In genomic region chr15:30939161-30939560, GRCh38 we compare ENCODE assay signal across 27 cellular contexts. TPM values are rescaled to one million over a fixed set of nuclear protein-coding genes. Genes with fewer than 3 reads are reported as not detected.
DNase-seq lines count a peak whose midpoint lies in the region; ATAC-seq, FAIRE-seq and TF ChIP-seq lines count a peak whose summit lies in the region.
"Had no signal": no experiment of that assay in that cellular context is flagged by ENCODE, and none has a peak within 500 bp of the region (broad histone marks: within the 10 kb centered on the region; RNA-seq: fewer than 3 reads in every experiment).

No MANE protein-coding gene starts in this region.

- H3K27me3 ChIP-seq in K562 (ENCODE audit: control insufficient read depth in 2 of 2, insufficient read depth in 2 of 2, low read length in 2 of 2) (no peaks in the 10 kb centered on the region), neural progenitor cell (no peaks in the 10 kb centered on the region)
- H3K27me3 ChIP-seq: BE2C, BLaER1 had no signal

- no peak overlapping the region for H3K9ac ChIP-seq in K562 (ENCODE audit: insufficient read depth in 1 of 2, low read depth in 2 of 2, low read length in 2 of 2)
- peak overlapping the region; percentile 34 for H3K9ac ChIP-seq in neural progenitor cell
- H3K9ac ChIP-seq: BLaER1 had no signal

- H3K4me3 ChIP-seq in A549 (no peak overlapping the region), K562 (no peak overlapping the region), neural progenitor cell (no peak overlapping the region)
- H3K4me3 ChIP-seq: BLaER1, GM12878 had no signal

- ATAC-seq in activated naive CD8-positive, alpha-beta T cell treated with anti-CD3 and anti-CD28 coated beads, Interleukin-2, amount 50 U/mL, for 24 hours = no peak
- ATAC-seq in A549 = no peak
- no peak for ATAC-seq in K562
- ATAC-seq in natural killer cell = no peak
- no peak for ATAC-seq in GM21576 (IDR thresholded peaks at IDR 0.05; ENCODE audit: unreplicated experiment)
- ATAC-seq: GM12878 had no signal

- H4K20me1 ChIP-seq in K562 (replicated peaks; ENCODE audit: control insufficient read depth, insufficient read depth, low read length) = no peaks in the 10 kb centered on the region
- H4K20me1 ChIP-seq in neural progenitor cell (ENCODE audit: low read depth) = no peaks in the 10 kb centered on the region

- H2AFZ ChIP-seq in K562 (ENCODE audit: low read depth, low read length) (no peak overlapping the region), neural progenitor cell (replicated peaks) (no peak overlapping the region)

- no peak overlapping the region for H3K4me3 Mint-ChIP-seq in activated naive CD8-positive, alpha-beta T cell treated with anti-CD3 and anti-CD28 coated beads for 36 hours
- no peak overlapping the region for H3K4me3 Mint-ChIP-seq in activated naive CD8-positive, alpha-beta T cell treated with anti-CD3 and anti-CD28 coated beads, Interleukin-2, amount 50 U/mL, for 24 hours
- H3K4me3 Mint-ChIP-seq in neural progenitor cell = no peak overlapping the region
- no peak overlapping the region for H3K4me3 Mint-ChIP-seq in natural killer cell
- H3K4me3 Mint-ChIP-seq: CD14-positive monocyte; CD4-positive, alpha-beta memory T cell; CD4-positive, CD25-positive, alpha-beta regulatory T cell; CD8-positive, alpha-beta memory T cell had no signal

- peaks cover 78% of the 10 kb centered on the region for H3K36me3 ChIP-seq in K562 (ENCODE audit: control insufficient read depth, insufficient read depth, low read length)
- peaks cover 4% of the 10 kb centered on the region for H3K36me3 ChIP-seq in neural progenitor cell

- intact Hi-C loops in K562 (cut with micrococcal nuclease) = no loop called here
- intact Hi-C loops in natural killer cell (cut with micrococcal nuclease) = no loop called here

- no peaks in the 10 kb centered on the region for H3K79me2 ChIP-seq in K562 (ENCODE audit: control insufficient read depth, insufficient read depth, low read length)
- H3K79me2 ChIP-seq in neural progenitor cell (ENCODE audit: low read depth) = no peaks in the 10 kb centered on the region

- H3K27me3 Mint-ChIP-seq in activated naive CD8-positive, alpha-beta T cell treated with anti-CD3 and anti-CD28 coated beads for 36 hours = no peaks in the 10 kb centered on the region
- H3K27me3 Mint-ChIP-seq in activated naive CD8-positive, alpha-beta T cell treated with anti-CD3 and anti-CD28 coated beads, Interleukin-2, amount 50 U/mL, for 24 hours = no peaks in the 10 kb centered on the region
- H3K27me3 Mint-ChIP-seq in neural progenitor cell (ENCODE audit: insufficient read depth, low read depth) (no peaks in the 10 kb centered on the region), natural killer cell (ENCODE audit: low read depth in 2 of 2) (no peaks in the 10 kb centered on the region)
- H3K27me3 Mint-ChIP-seq: CD4-positive, alpha-beta memory T cell; CD4-positive, CD25-positive, alpha-beta regulatory T cell; CD8-positive, alpha-beta memory T cell had no signal

- TF ChIP-seq CTCF in A549 (IDR thresholded peaks at IDR 0.05) = no peak
- no peak for TF ChIP-seq CTCF in K562 (IDR thresholded peaks at IDR 0.05 in 2 of 3, conservative IDR thresholded peaks at IDR 0.05 in 1 of 3; ENCODE audit: insufficient read depth in 2 of 3, low read depth in 1 of 3, low read length in 3 of 3)
- TF ChIP-seq CTCF in neural progenitor cell (IDR thresholded peaks at IDR 0.05) = no peak
- no peak for TF ChIP-seq CTCF in natural killer cell (IDR thresholded peaks at IDR 0.05)

- H3K4me1 Mint-ChIP-seq in activated naive CD8-positive, alpha-beta T cell treated with anti-CD3 and anti-CD28 coated beads for 36 hours = peaks cover under 1% of the 10 kb centered on the region
- H3K4me1 Mint-ChIP-seq in activated naive CD8-positive, alpha-beta T cell treated with anti-CD3 and anti-CD28 coated beads, Interleukin-2, amount 50 U/mL, for 24 hours = no peaks in the 10 kb centered on the region
- H3K4me1 Mint-ChIP-seq in neural progenitor cell (no peaks in the 10 kb centered on the region), natural killer cell (peaks cover 0 to 4% of the 10 kb centered on the region in 2 donors)
- H3K4me1 Mint-ChIP-seq: CD14-positive monocyte; CD4-positive, alpha-beta memory T cell; CD8-positive, alpha-beta memory T cell had no signal

- no peaks in the 10 kb centered on the region for H3K9me1 ChIP-seq in K562 (ENCODE audit: control insufficient read depth, insufficient read depth, low read length)

- H3K36me3 Mint-ChIP-seq in activated naive CD8-positive, alpha-beta T cell treated with anti-CD3 and anti-CD28 coated beads for 36 hours = peaks cover 18% of the 10 kb centered on the region
- peaks cover 55% of the 10 kb centered on the region for H3K36me3 Mint-ChIP-seq in activated naive CD8-positive, alpha-beta T cell treated with anti-CD3 and anti-CD28 coated beads, Interleukin-2, amount 50 U/mL, for 24 hours (ENCODE audit: low read depth)
- H3K36me3 Mint-ChIP-seq in neural progenitor cell = peaks cover 13% of the 10 kb centered on the region
- H3K36me3 Mint-ChIP-seq in natural killer cell = peaks cover 10% of the 10 kb centered on the region

- in situ Hi-C loops in K562 (cut with MboI) = no loop called here

- no peak overlapping the region for H3K27ac ChIP-seq in A549
- H3K27ac ChIP-seq in K562 (ENCODE audit: extremely low read depth, low read depth, low read length) = no peak overlapping the region
- H3K27ac ChIP-seq in neural progenitor cell = no peak overlapping the region
- H3K27ac ChIP-seq: 22Rv1, BLaER1 had no signal

- no TSS peak for BruUV-seq in K562 (replicated peaks; lab: Mats Ljungman, UMichigan)

- H3K4me2 ChIP-seq in A549 (no peak overlapping the region), K562 (ENCODE audit: insufficient read depth, low read length) (no peak overlapping the region), neural progenitor cell (no peak overlapping the region)
- H3K4me2 ChIP-seq: BLaER1 had no signal

- TF ChIP-seq EP300 in A549 (IDR thresholded peaks at IDR 0.05) = no peak
- TF ChIP-seq EP300 in K562 (IDR thresholded peaks at IDR 0.05; ENCODE audit: low read length) = no peak

- H3K4me1 ChIP-seq in A549 (peaks cover 13% of the 10 kb centered on the region), K562 (replicated peaks in 1 of 2; ENCODE audit: control insufficient read depth in 2 of 2, insufficient read depth in 2 of 2, low read length in 2 of 2) (no peaks in the 10 kb centered on the region), neural progenitor cell (no peaks in the 10 kb centered on the region)
- H3K4me1 ChIP-seq: BE2C had no signal

- TF ChIP-seq POLR2A in A549 (IDR thresholded peaks at IDR 0.05; ENCODE audit: low read length) (no peak), K562 (conservative IDR thresholded peaks at IDR 0.05) (no peak)

- CTCF ChIA-PET in A549 (lab: Yijun Ruan, JAX) (interaction anchor here (1.1 to 1.5 kb wide), 2 partner anchors 9 to 10 kb away, joined by 3 to 4 read pairs; no protein-coding TSS in a partner anchor), K562 (lab: Yijun Ruan, JAX; ENCODE audit: low intra/inter-chr PET ratio) (no interaction called here)

- H3K9me3 ChIP-seq in A549 (no peaks in the 10 kb centered on the region), K562 (replicated peaks; ENCODE audit: control insufficient read depth, insufficient read depth, low read depth, low read length) (no peaks in the 10 kb centered on the region), neural progenitor cell (ENCODE audit: low read depth) (no peaks in the 10 kb centered on the region)
- H3K9me3 ChIP-seq: BE2C, BLaER1 had no signal

- peak overlapping the region; percentile 51 for H3K27ac Mint-ChIP-seq in activated naive CD8-positive, alpha-beta T cell treated with anti-CD3 and anti-CD28 coated beads for 36 hours
- no peak overlapping the region for H3K27ac Mint-ChIP-seq in activated naive CD8-positive, alpha-beta T cell treated with anti-CD3 and anti-CD28 coated beads, Interleukin-2, amount 50 U/mL, for 24 hours
- H3K27ac Mint-ChIP-seq in neural progenitor cell (no peak overlapping the region), natural killer cell (no peak overlapping the region)
- H3K27ac Mint-ChIP-seq: CD14-positive monocyte; CD4-positive, CD25-positive, alpha-beta regulatory T cell had no signal

- H3F3A ChIP-seq in neural progenitor cell (ENCODE audit: low read depth) = no peaks in the 10 kb centered on the region

- H3K9me3 Mint-ChIP-seq in activated naive CD8-positive, alpha-beta T cell treated with anti-CD3 and anti-CD28 coated beads for 36 hours = no peaks in the 10 kb centered on the region
- H3K9me3 Mint-ChIP-seq in activated naive CD8-positive, alpha-beta T cell treated with anti-CD3 and anti-CD28 coated beads, Interleukin-2, amount 50 U/mL, for 24 hours = no peaks in the 10 kb centered on the region
- H3K9me3 Mint-ChIP-seq in neural progenitor cell = no peaks in the 10 kb centered on the region
- no peaks in the 10 kb centered on the region for H3K9me3 Mint-ChIP-seq in natural killer cell
- H3K9me3 Mint-ChIP-seq: CD4-positive, alpha-beta memory T cell; CD4-positive, CD25-positive, alpha-beta regulatory T cell; CD8-positive, alpha-beta memory T cell had no signal

- 94% methylated on average over 7 of the region's 7 CpGs for WGBS in A549 (ENCODE audit: missing lambda C conversion rate)
- 91% methylated on average over 7 of the region's 7 CpGs for WGBS in K562 (ENCODE audit: insufficient coverage, low coverage, missing lambda C conversion rate)

- no peak for DNase-seq in activated naive CD8-positive, alpha-beta T cell treated with anti-CD3 and anti-CD28 coated beads for 36 hours
- no peak for DNase-seq in activated naive CD8-positive, alpha-beta T cell treated with anti-CD3 and anti-CD28 coated beads, Interleukin-2, amount 50 U/mL, for 24 hours
- DNase-seq in A549 (ENCODE audit: low read depth in 1 of 2, low spot score in 1 of 2) (no peak), K562 (ENCODE audit: extremely low read depth in 1 of 4, low spot score in 3 of 4) (no peak), neural progenitor cell (ENCODE audit: low spot score) (no peak), activated gamma-delta T cell (lab: John Stamatoyannopoulos, UW) (no peak), natural killer cell (no peak)
- DNase-seq: BE2C; C1 segment of cervical spinal cord; CD4-positive, alpha-beta memory T cell; CD4-positive, CD25-positive, alpha-beta regulatory T cell; CD8-positive, alpha-beta memory T cell; COR-L47; DMS 273 treated with DMSO at 0.1 percent for 48 hours; DMS153; DMS53; DMS79; DND-41; EL; GDM1 had no signal

- no peak for TF ChIP-seq RAD21 in A549 (conservative IDR thresholded peaks at IDR 0.05 in 1 of 2, IDR thresholded peaks at IDR 0.05 in 1 of 2)
- no peak for TF ChIP-seq RAD21 in K562 (CRISPR knock-in tag; conservative IDR thresholded peaks at IDR 0.05 in 1 of 2, IDR thresholded peaks at IDR 0.05 in 1 of 2)

- FAIRE-seq in A549 (lab: Jason Lieb, UNC) (peak; percentile 70), K562 (lab: Jason Lieb, UNC) (peak; percentile 23)
- FAIRE-seq: GM12878, GM12892, GM18507 had no signal

- POLR2A ChIA-PET in A549 (lab: Yijun Ruan, JAX) = no interaction called here
- POLR2A ChIA-PET in K562 (lab: Yijun Ruan, JAX) = no interaction called here

RNA-seq across cellular contexts. Expression of gene FAN1, which starts 35.4 kb away (rescaled TPM):
- 10 to 100 TPM; 15.4 to 16.1 TPM for total RNA-seq in activated naive CD8-positive, alpha-beta T cell treated with anti-CD3 and anti-CD28 coated beads for 36 hours
- 22.1 and 22.2 TPM in 2 replicates for polyA plus RNA-seq in A549 (2011; rRNA removed)
- polyA plus RNA-seq in A549 (2012; cell fraction: cytosol; rRNA removed) = 5.2 and 6.2 TPM in 2 replicates
- polyA plus RNA-seq in A549 (2012; cell fraction: nucleus; rRNA removed) = 15.7 and 20.4 TPM in 2 replicates
- polyA plus RNA-seq in A549 (2017; fragmentation: RNase III; extraction: RNeasy Plus Mini Kit Qiagen cat#74134 plus additional on column Dnase treatment) = 17.4 to 18.2 TPM (median 17.4 TPM) in 3 replicates
- 8.1 and 11.1 TPM in 2 replicates for polyA minus RNA-seq in A549 (2011; rRNA and poly(A)+ RNA removed)
- total RNA-seq in K562 (2011; cell fraction: chromatin; rRNA removed; ENCODE audit: low replicate concordance) = 19.0 and 55.4 TPM in 2 replicates
- 12.1 and 12.3 TPM in 2 replicates for total RNA-seq in K562 (2011; cell fraction: nucleolus; rRNA removed)
- 18.8 and 20.2 TPM in 2 replicates for total RNA-seq in K562 (2011; cell fraction: nucleoplasm; rRNA removed)
- total RNA-seq in K562 (2014; rRNA removed) = 8.7 and 9.8 TPM in 2 replicates
- total RNA-seq in K562 (2014; rRNA removed; fragmentation: Illumina TruSeq; extraction: Trizol) = 14.3 and 14.6 TPM in 2 replicates
- 12.3 and 12.7 TPM in 2 replicates for total RNA-seq in K562 (2015; rRNA removed; fragmentation: Illumina TruSeq; extraction: Trizol)
- total RNA-seq in K562 (2021) = 12.6 and 13.4 TPM in 2 replicates
- polyA plus RNA-seq in K562 (2011; rRNA removed) = 16.8 and 19.1 TPM in 2 replicates
- 5.2 and 8.0 TPM in 2 replicates for polyA plus RNA-seq in K562 (2011; cell fraction: cytosol; rRNA removed)
- polyA plus RNA-seq in K562 (2011; cell fraction: nucleus; rRNA removed) = 42.7 and 55.3 TPM in 2 replicates
- polyA plus RNA-seq in K562 (2012) = 9.6 and 13.0 TPM in 2 replicates
- polyA plus RNA-seq in K562 (2014; fragmentation: Illumina TruSeq; extraction: Trizol) = 11.5 and 11.8 TPM in 2 replicates
- 1 to 10 TPM; 1.5 to 2.0 TPM for polyA plus RNA-seq in K562 (2014; fragmentation: Nextera tagmentation; extraction: Ambion mirVana)
- polyA plus RNA-seq in K562 (2014; rRNA removed) = 12.0 and 13.6 TPM in 2 replicates
- polyA minus RNA-seq in K562 (2011; rRNA and poly(A)+ RNA removed) = 15.4 and 20.4 TPM in 2 replicates
- polyA minus RNA-seq in K562 (2011; cell fraction: cytosol; rRNA and poly(A)+ RNA removed) = 4.7 and 7.0 TPM in 2 replicates
- 14.7 and 34.9 TPM in 2 replicates for polyA minus RNA-seq in K562 (2011; cell fraction: nucleus; rRNA and poly(A)+ RNA removed)
- 32.0 and 35.3 TPM in 2 replicates for total RNA-seq in neural progenitor cell (ENCODE audit: low replicate concordance)
- total RNA-seq in natural killer cell = 10 to 100 TPM in 2 of 3 donors, 1 to 10 TPM in 1; 9.1 to 18.8 (median 15.3) TPM

RNA-seq across cellular contexts. Expression of gene MTMR10, which starts 52.3 kb away (rescaled TPM):
- 10 to 100 TPM; 13.6 to 15.6 TPM for total RNA-seq in activated naive CD8-positive, alpha-beta T cell treated with anti-CD3 and anti-CD28 coated beads for 36 hours
- polyA plus RNA-seq in A549 (2011; rRNA removed) (19.3 and 23.1 TPM in 2 replicates), A549 (2017; fragmentation: RNase III; extraction: RNeasy Plus Mini Kit Qiagen cat#74134 plus additional on column Dnase treatment) (11.5 to 11.9 TPM (median 11.6 TPM) in 3 replicates), K562 (2011; rRNA removed) (4.8 and 5.7 TPM in 2 replicates), K562 (2014; fragmentation: Illumina TruSeq; extraction: Trizol) (5.4 and 5.7 TPM in 2 replicates), K562 (2014; fragmentation: Nextera tagmentation; extraction: Ambion mirVana) (1 to 10 TPM; 1.6 to 1.8 TPM), K562 (2014; rRNA removed) (3.5 and 4.0 TPM in 2 replicates)
- 4.1 and 5.1 TPM in 2 replicates for polyA plus RNA-seq in A549 (2012; cell fraction: cytosol; rRNA removed)
- 3.7 and 5.8 TPM in 2 replicates for polyA plus RNA-seq in A549 (2012; cell fraction: nucleus; rRNA removed)
- 12.2 and 13.2 TPM in 2 replicates for polyA minus RNA-seq in A549 (2011; rRNA and poly(A)+ RNA removed)
- total RNA-seq in K562 (2011; cell fraction: chromatin; rRNA removed; ENCODE audit: low replicate concordance) = 14.0 and 34.0 TPM in 2 replicates
- total RNA-seq in K562 (2011; cell fraction: nucleolus; rRNA removed) = 9.2 and 9.6 TPM in 2 replicates
- total RNA-seq in K562 (2011; cell fraction: nucleoplasm; rRNA removed) = 14.1 and 22.3 TPM in 2 replicates
- total RNA-seq in K562 (2014; rRNA removed) (3.4 and 3.9 TPM in 2 replicates), K562 (2014; rRNA removed; fragmentation: Illumina TruSeq; extraction: Trizol) (4.8 and 6.1 TPM in 2 replicates), K562 (2015; rRNA removed; fragmentation: Illumina TruSeq; extraction: Trizol) (6.3 and 6.8 TPM in 2 replicates), K562 (2021) (6.4 and 6.6 TPM in 2 replicates), neural progenitor cell (ENCODE audit: low replicate concordance) (8.8 and 18.7 TPM in 2 replicates), natural killer cell (10 to 100 TPM; 46.3 to 64.5 (median 54.2) TPM)
- polyA plus RNA-seq in K562 (2011; cell fraction: cytosol; rRNA removed) = 0.91 and 2.4 TPM in 2 replicates
- polyA plus RNA-seq in K562 (2011; cell fraction: nucleus; rRNA removed) = 9.6 and 12.8 TPM in 2 replicates
- 3.3 and 4.7 TPM in 2 replicates for polyA plus RNA-seq in K562 (2012)
- 10.5 and 12.9 TPM in 2 replicates for polyA minus RNA-seq in K562 (2011; rRNA and poly(A)+ RNA removed)
- polyA minus RNA-seq in K562 (2011; cell fraction: cytosol; rRNA and poly(A)+ RNA removed) = 2.9 and 5.3 TPM in 2 replicates
- 11.6 and 17.3 TPM in 2 replicates for polyA minus RNA-seq in K562 (2011; cell fraction: nucleus; rRNA and poly(A)+ RNA removed)
